Comparison of ENCODE assay signal across 8 cellular contexts in the genomic region with DNA sequence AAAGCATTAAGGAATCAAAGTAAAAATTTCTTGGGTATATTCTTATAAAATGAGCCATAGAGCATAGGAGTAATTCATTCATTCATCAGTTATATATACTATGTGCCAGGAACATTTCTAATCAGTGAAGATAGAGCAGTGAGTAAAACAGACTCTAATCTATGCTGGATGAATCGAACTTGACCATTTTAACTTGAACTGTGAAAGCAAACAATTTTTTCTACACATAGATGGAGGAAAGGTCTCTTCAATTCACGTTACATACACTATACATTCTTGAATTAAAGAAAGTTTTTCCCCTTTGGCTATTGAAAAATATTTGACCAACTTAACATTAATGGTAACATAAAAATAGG. TPM values are rescaled to one million over a fixed set of nuclear protein-coding genes. Genes with fewer than 3 reads are reported as not detected.
DNase-seq lines count a peak whose midpoint lies in the region; ATAC-seq, FAIRE-seq and TF ChIP-seq lines count a peak whose summit lies in the region.

No MANE protein-coding gene starts in this region.

- TF ChIP-seq CTCF in kidney (IDR thresholded peaks at IDR 0.05; ENCODE audit: borderline replicate concordance, extremely low read depth, insufficient read depth): no peak

- peak overlapping the region; percentile 78 to 79 for H3K4me3 ChIP-seq in kidney (ENCODE audit: low read length in 2 of 2)

- ATAC-seq in activated T-cell treated with anti-CD3 and anti-CD28 coated beads, Interleukin-2, amount 50 U/mL, for 72 hours (replicated peaks in 1 of 2): no peak
- ATAC-seq in HG02970 (IDR thresholded peaks at IDR 0.05; ENCODE audit: low FRiP score, unreplicated experiment) (no peak), GM19467 (IDR thresholded peaks at IDR 0.05; ENCODE audit: unreplicated experiment) (no peak)

- DNase-seq in activated T-cell treated with anti-CD3 and anti-CD28 coated beads, Interleukin-2, amount 50 U/mL, for 72 hours: no peak
- DNase-seq in activated T-cell treated with anti-CD3 and anti-CD28 coated beads, Interleukin-2, amount 50 U/mL, for 1 hour: no peak
- DNase-seq in activated naive CD8-positive, alpha-beta T cell treated with anti-CD3 and anti-CD28 coated beads for 36 hours: no peak
- DNase-seq in kidney (no peak), superior temporal gyrus (ENCODE audit: extremely low spot score) (peak; percentile 60), KBM-7 (no peak)

- intact Hi-C loops in kidney (cut with DNase I): no loop called here

- in situ Hi-C loops in KBM-7 (cut with MboI; ENCODE audit: low pct_unique_long_range_greater_than_20kb, low sequenced_read_pairs): no loop called here

- H3K9ac ChIP-seq in kidney (ENCODE audit: low read length in 2 of 2): peak overlapping the region in 1 of 2 donors; percentile 38

- peak overlapping the region in 1 of 2 donors; percentile 20 for H3K27ac ChIP-seq in kidney (ENCODE audit: low read depth in 2 of 2, low read length in 2 of 2)

- peaks cover 25 to 32% of the 10 kb centered on the region in 2 donors for H3K4me1 ChIP-seq in kidney (ENCODE audit: control insufficient read depth in 1 of 2, insufficient read depth in 1 of 2, low read depth in 1 of 2, low read length in 2 of 2)

- no peak for FAIRE-seq in kidney (lab: Jason Lieb, UNC)

- no peaks in the 10 kb centered on the region for H3K9me3 ChIP-seq in kidney (ENCODE audit: control insufficient read depth in 1 of 2, low read length in 2 of 2)

- peak overlapping the region; percentile 95 for H3K27ac Mint-ChIP-seq in activated T-cell treated with anti-CD3 and anti-CD28 coated beads, Interleukin-2, amount 50 U/mL, for 72 hours
- no peak overlapping the region for H3K27ac Mint-ChIP-seq in activated naive CD8-positive, alpha-beta T cell treated with anti-CD3 and anti-CD28 coated beads for 36 hours

- peaks cover 0 to 3% of the 10 kb centered on the region in 2 donors for H3K36me3 Mint-ChIP-seq in activated T-cell treated with anti-CD3 and anti-CD28 coated beads, Interleukin-2, amount 50 U/mL, for 72 hours (ENCODE audit: insufficient read depth in 2 of 2)
- H3K36me3 Mint-ChIP-seq in activated naive CD8-positive, alpha-beta T cell treated with anti-CD3 and anti-CD28 coated beads for 36 hours: peaks cover 2% of the 10 kb centered on the region

- no peaks in the 10 kb centered on the region for H3K36me3 ChIP-seq in kidney (ENCODE audit: control insufficient read depth in 1 of 2, insufficient read depth in 2 of 2, low read length in 2 of 2)

- H3K9me3 Mint-ChIP-seq in activated T-cell treated with anti-CD3 and anti-CD28 coated beads, Interleukin-2, amount 50 U/mL, for 72 hours: no peaks in the 10 kb centered on the region
- H3K9me3 Mint-ChIP-seq in activated naive CD8-positive, alpha-beta T cell treated with anti-CD3 and anti-CD28 coated beads for 36 hours: no peaks in the 10 kb centered on the region

- peak overlapping the region; percentile 88 to 98 for H3K4me3 Mint-ChIP-seq in activated T-cell treated with anti-CD3 and anti-CD28 coated beads, Interleukin-2, amount 50 U/mL, for 72 hours
- H3K4me3 Mint-ChIP-seq in activated naive CD8-positive, alpha-beta T cell treated with anti-CD3 and anti-CD28 coated beads for 36 hours: peak overlapping the region; percentile 87

- H3K4me1 Mint-ChIP-seq in activated T-cell treated with anti-CD3 and anti-CD28 coated beads, Interleukin-2, amount 50 U/mL, for 72 hours (ENCODE audit: low read depth): peaks cover 56% of the 10 kb centered on the region
- peaks cover 58% of the 10 kb centered on the region for H3K4me1 Mint-ChIP-seq in activated naive CD8-positive, alpha-beta T cell treated with anti-CD3 and anti-CD28 coated beads for 36 hours

- H3K27me3 Mint-ChIP-seq in activated T-cell treated with anti-CD3 and anti-CD28 coated beads, Interleukin-2, amount 50 U/mL, for 72 hours (ENCODE audit: low read depth): no peaks in the 10 kb centered on the region
- H3K27me3 Mint-ChIP-seq in activated naive CD8-positive, alpha-beta T cell treated with anti-CD3 and anti-CD28 coated beads for 36 hours: no peaks in the 10 kb centered on the region

RNA-seq across cellular contexts. Expression of gene MACO1, which starts 1.6 kb away (rescaled TPM):
- total RNA-seq in activated T-cell treated with anti-CD3 and anti-CD28 coated beads, Interleukin-2, amount 50 U/mL, for 72 hours: 10 to 100 TPM; 22.6 to 26.3 TPM
- 10 to 100 TPM; 19.8 to 20.9 TPM for total RNA-seq in activated naive CD8-positive, alpha-beta T cell treated with anti-CD3 and anti-CD28 coated beads for 36 hours
- 19.3 TPM for total RNA-seq in kidney
- 12.1 TPM for polyA plus RNA-seq in kidney (ENCODE audit: insufficient read depth, low read depth, low replicate concordance)

RNA-seq across cellular contexts. Expression of gene RHCE, which starts 11.7 kb away (rescaled TPM):
- under 1 TPM in 1 of 2 donors, not detected in 1; 0.72 TPM for total RNA-seq in activated T-cell treated with anti-CD3 and anti-CD28 coated beads, Interleukin-2, amount 50 U/mL, for 72 hours
- under 1 TPM; 0.29 to 0.32 TPM for total RNA-seq in activated naive CD8-positive, alpha-beta T cell treated with anti-CD3 and anti-CD28 coated beads for 36 hours
- 0.44 TPM for total RNA-seq in kidney
- polyA plus RNA-seq in kidney (ENCODE audit: insufficient read depth, low read depth, low replicate concordance): 1.3 TPM
